1 cellular context compared by ENCODE assay signal in the genomic region with DNA sequence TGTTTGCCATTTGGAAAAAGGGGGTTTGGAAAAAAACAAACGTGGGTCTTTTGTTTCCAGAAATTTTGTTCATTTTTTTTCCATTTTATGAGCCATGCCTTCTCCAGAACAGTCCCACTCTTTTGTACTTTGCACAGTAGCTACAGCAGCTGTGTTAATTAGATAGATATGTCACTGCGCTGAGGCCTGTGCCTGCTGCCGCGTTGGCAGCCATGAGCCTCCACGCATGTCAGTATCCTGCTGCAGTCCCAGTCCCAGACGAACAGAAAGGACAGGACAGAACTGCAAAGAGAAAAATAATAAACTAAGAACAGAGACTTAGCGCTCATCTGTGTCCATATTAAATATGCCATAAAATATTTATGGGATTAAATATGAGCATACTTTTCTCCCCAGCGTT.
TF ChIP-seq lines count a peak whose summit lies in the region.

No MANE protein-coding gene starts in this region.

TF ChIP-seq in SK-N-SH, 30 proteins besides CTCF, POLR2A, EP300 and RAD21 (continued from another document):
- TF ChIP-seq, protein P1, sequence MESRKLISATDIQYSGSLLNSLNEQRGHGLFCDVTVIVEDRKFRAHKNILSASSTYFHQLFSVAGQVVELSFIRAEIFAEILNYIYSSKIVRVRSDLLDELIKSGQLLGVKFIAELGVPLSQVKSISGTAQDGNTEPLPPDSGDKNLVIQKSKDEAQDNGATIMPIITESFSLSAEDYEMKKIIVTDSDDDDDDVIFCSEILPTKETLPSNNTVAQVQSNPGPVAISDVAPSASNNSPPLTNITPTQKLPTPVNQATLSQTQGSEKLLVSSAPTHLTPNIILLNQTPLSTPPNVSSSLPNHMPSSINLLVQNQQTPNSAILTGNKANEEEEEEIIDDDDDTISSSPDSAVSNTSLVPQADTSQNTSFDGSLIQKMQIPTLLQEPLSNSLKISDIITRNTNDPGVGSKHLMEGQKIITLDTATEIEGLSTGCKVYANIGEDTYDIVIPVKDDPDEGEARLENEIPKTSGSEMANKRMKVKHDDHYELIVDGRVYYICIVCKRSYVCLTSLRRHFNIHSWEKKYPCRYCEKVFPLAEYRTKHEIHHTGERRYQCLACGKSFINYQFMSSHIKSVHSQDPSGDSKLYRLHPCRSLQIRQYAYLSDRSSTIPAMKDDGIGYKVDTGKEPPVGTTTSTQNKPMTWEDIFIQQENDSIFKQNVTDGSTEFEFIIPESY (IDR thresholded peaks at IDR 0.05; ENCODE audit: borderline replicate concordance, low read depth) = no peak
- no peak for TF ChIP-seq SMC3 (IDR thresholded peaks at IDR 0.05; ENCODE audit: low read depth, low read length)
- TF ChIP-seq, protein P2, sequence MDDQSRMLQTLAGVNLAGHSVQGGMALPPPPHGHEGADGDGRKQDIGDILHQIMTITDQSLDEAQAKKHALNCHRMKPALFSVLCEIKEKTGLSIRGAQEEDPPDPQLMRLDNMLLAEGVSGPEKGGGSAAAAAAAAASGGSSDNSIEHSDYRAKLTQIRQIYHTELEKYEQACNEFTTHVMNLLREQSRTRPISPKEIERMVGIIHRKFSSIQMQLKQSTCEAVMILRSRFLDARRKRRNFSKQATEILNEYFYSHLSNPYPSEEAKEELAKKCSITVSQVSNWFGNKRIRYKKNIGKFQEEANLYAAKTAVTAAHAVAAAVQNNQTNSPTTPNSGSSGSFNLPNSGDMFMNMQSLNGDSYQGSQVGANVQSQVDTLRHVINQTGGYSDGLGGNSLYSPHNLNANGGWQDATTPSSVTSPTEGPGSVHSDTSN (IDR thresholded peaks at IDR 0.05) = no peak
- TF ChIP-seq NFIC (IDR thresholded peaks at IDR 0.05; ENCODE audit: borderline replicate concordance) = no peak
- TF ChIP-seq RCOR1 (IDR thresholded peaks at IDR 0.05; ENCODE audit: low read length) = no peak
- TF ChIP-seq FOXM1 (IDR thresholded peaks at IDR 0.05; ENCODE audit: low read depth) = no peak
- TF ChIP-seq MEF2A (IDR thresholded peaks at IDR 0.05; ENCODE audit: borderline replicate concordance, low read depth) = no peak
- TF ChIP-seq JUND (IDR thresholded peaks at IDR 0.05) = no peak
- TF ChIP-seq FOXJ3 (CRISPR knock-in tag; IDR thresholded peaks at IDR 0.05) = no peak
